15 cellular contexts compared by ENCODE assay signal in the genomic region with DNA sequence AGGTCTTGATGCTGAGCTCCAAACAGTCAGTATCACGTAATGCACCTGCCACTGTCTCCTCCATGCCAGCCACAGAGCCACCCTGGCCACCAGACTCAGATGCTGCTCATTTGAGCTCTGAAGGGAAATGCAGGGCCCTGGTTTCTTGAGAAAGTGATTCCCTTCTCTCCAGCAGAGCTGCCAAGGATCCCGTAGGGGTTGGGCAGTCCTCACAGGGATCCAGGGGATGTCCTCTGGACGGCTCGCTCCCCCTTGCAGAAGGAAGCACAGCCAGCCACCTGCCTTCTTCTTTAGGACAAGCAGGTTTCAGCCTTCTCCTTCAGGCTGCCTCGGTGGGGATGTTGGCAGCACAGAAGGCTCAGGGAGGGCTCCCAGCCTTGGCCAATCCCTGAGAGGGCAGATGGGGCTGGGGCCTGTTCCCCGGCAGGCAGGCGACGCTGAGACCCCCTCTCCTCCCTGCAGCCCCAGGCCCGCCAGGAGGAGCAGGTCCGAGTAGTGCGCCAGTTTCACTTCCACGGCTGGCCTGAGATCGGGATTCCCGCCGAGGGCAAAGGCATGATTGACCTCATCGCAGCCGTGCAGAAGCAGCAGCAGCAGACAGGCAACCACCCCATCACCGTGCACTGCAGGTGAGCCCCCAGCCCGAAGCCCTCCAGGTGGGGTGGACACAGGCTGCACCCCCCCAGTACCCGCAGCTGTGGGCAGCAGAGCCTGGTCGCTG.
"Had no signal": no experiment of that assay in that cellular context is flagged by ENCODE, and none has a peak within 500 bp of the region (broad histone marks: within the 10 kb centered on the region; RNA-seq: fewer than 3 reads in every experiment).

No MANE protein-coding gene starts in this region.

- H3K9me3 ChIP-seq: ascending aorta, breast epithelium, gastroesophageal sphincter, SK-N-SH, suprapubic skin, upper lobe of left lung had no signal

- DNase-seq: activated CD4-positive, CD25-positive, alpha-beta regulatory T cell treated with anti-CD3 and anti-CD28 coated beads, Interleukin-2, amount 50 U/mL, for 72 hours; activated naive CD4-positive, alpha-beta T cell; activated naive CD8-positive, alpha-beta T cell treated with anti-CD3 and anti-CD28 coated beads, Interleukin-2, amount 50 U/mL, for 24 hours; left colon; SK-N-SH; stimulated activated CD4-positive, alpha-beta T cell treated with anti-CD3 and anti-CD28 coated beads, Interleukin-4, amount 100 ng/mL, for 1 hour; stimulated activated naive CD8-positive, alpha-beta T cell treated with anti-CD3 and anti-CD28 coated beads, Interleukin-15, Interleukin-2, amounts not matched to agents 100 U/mL and 50 U/mL, for 24 hours; T-cell had no signal

- H3K4me3 ChIP-seq: ascending aorta, breast epithelium, gastroesophageal sphincter, suprapubic skin, upper lobe of left lung had no signal

- H3K4me1 Mint-ChIP-seq: activated naive CD8-positive, alpha-beta T cell treated with anti-CD3 and anti-CD28 coated beads, Interleukin-2, amount 50 U/mL, for 24 hours had no signal

- H3K27ac ChIP-seq: ascending aorta, breast epithelium, epithelial cell of prostate, gastroesophageal sphincter, parathyroid adenoma, suprapubic skin, upper lobe of left lung had no signal

- H3K27ac Mint-ChIP-seq: activated naive CD8-positive, alpha-beta T cell treated with anti-CD3 and anti-CD28 coated beads, Interleukin-2, amount 50 U/mL, for 24 hours; T-cell had no signal

- H3K4me3 Mint-ChIP-seq: activated naive CD8-positive, alpha-beta T cell treated with anti-CD3 and anti-CD28 coated beads, Interleukin-2, amount 50 U/mL, for 24 hours; T-cell had no signal

- ATAC-seq: activated naive CD8-positive, alpha-beta T cell treated with anti-CD3 and anti-CD28 coated beads, Interleukin-2, amount 50 U/mL, for 24 hours; gastroesophageal sphincter had no signal

- H3K4me1 ChIP-seq: ascending aorta, breast epithelium, gastroesophageal sphincter, parathyroid adenoma, suprapubic skin had no signal

- H3K27me3 ChIP-seq: ascending aorta, breast epithelium, suprapubic skin, upper lobe of left lung had no signal

- H3K27me3 Mint-ChIP-seq: activated naive CD8-positive, alpha-beta T cell treated with anti-CD3 and anti-CD28 coated beads, Interleukin-2, amount 50 U/mL, for 24 hours; T-cell had no signal

- H3K9me3 Mint-ChIP-seq: activated naive CD8-positive, alpha-beta T cell treated with anti-CD3 and anti-CD28 coated beads, Interleukin-2, amount 50 U/mL, for 24 hours; T-cell had no signal
